Comparison of ENCODE assay signal across 10 cellular contexts in the genomic region with DNA sequence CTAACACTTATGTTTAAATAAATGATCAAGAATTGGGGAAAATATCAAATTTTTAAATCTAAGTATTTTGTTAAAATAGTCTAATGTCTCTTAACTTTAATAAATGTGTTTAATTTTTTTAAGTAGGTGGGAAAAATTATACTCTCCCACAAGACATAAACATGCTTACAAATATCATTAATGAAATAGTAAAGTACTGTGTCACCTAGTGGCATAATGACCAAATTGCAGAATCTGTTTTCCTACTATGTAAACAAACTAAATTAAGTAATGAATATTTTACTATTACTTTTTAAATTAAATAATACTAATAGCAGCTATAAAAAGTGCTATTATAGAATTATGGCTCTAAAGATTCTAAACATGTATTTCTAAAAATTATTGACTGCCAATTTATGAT. TPM values are rescaled to one million over a fixed set of nuclear protein-coding genes. Genes with fewer than 3 reads are reported as not detected.
DNase-seq lines count a peak whose midpoint lies in the region; ATAC-seq, FAIRE-seq and TF ChIP-seq lines count a peak whose summit lies in the region.
"Had no signal": no experiment of that assay in that cellular context is flagged by ENCODE, and none has a peak within 500 bp of the region (broad histone marks: within the 10 kb centered on the region; RNA-seq: fewer than 3 reads in every experiment).

No MANE protein-coding gene starts in this region.

- ATAC-seq in HG03342 (IDR thresholded peaks at IDR 0.05; ENCODE audit: unreplicated experiment) (peak; percentile 59), K562 (0 out of 3 replicates have a peak, but pooled peaks have one; percentile 53)

- peak in 1 of 2 experiments; percentile 58; a peak in 2 of 4 replicates for TF ChIP-seq RAD21 in K562 (CRISPR knock-in tag; conservative IDR thresholded peaks at IDR 0.05 in 1 of 2, IDR thresholded peaks at IDR 0.05 in 1 of 2)

- TF ChIP-seq CTCF in K562 (IDR thresholded peaks at IDR 0.05 in 2 of 3, conservative IDR thresholded peaks at IDR 0.05 in 1 of 3; ENCODE audit: insufficient read depth in 2 of 3, low read depth in 1 of 3, low read length in 3 of 3) (peak in 2 of 3 experiments; percentile 5 to 61; a peak in 2 of 6 replicates), nephron progenitor cell (IDR thresholded peaks at IDR 0.05) (peak; percentile 49)

- H3K27ac Mint-ChIP-seq in nephron progenitor cell: no peak overlapping the region

- no peak overlapping the region for H3K4me2 ChIP-seq in K562 (ENCODE audit: insufficient read depth, low read length)

- H3K36me3 ChIP-seq in K562 (ENCODE audit: control insufficient read depth, insufficient read depth, low read length): peaks cover 13% of the 10 kb centered on the region; the same call in 2 of the 3 replicates

- H3K4me3 Mint-ChIP-seq in nephron progenitor cell: no peak overlapping the region
- H3K4me3 Mint-ChIP-seq: central memory CD8-positive, alpha-beta T cell had no signal

- H4K20me1 ChIP-seq in K562 (replicated peaks; ENCODE audit: control insufficient read depth, insufficient read depth, low read length): no peaks in the 10 kb centered on the region

- in situ Hi-C loops in K562 (cut with MboI): no loop called here
- in situ Hi-C loops in KBM-7 (cut with MboI; ENCODE audit: low pct_unique_long_range_greater_than_20kb, low sequenced_read_pairs): no loop called here

- CTCF ChIA-PET in K562 (lab: Yijun Ruan, JAX; ENCODE audit: low intra/inter-chr PET ratio): no interaction called here

- no peaks in the 10 kb centered on the region for H3K4me1 Mint-ChIP-seq in nephron progenitor cell

- TF ChIP-seq EP300 in K562 (IDR thresholded peaks at IDR 0.05; ENCODE audit: low read length): no peak

- H3K9me3 ChIP-seq in K562 (replicated peaks; ENCODE audit: control insufficient read depth, insufficient read depth, low read depth, low read length): 0 out of 2 replicates have a peak, but pooled peaks cover under 1% of the 10 kb centered on the region

- no peaks in the 10 kb centered on the region for H3K9me1 ChIP-seq in K562 (ENCODE audit: control insufficient read depth, insufficient read depth, low read length)

- no peak overlapping the region for H3K4me3 ChIP-seq in K562

- intact Hi-C loops in K562 (cut with micrococcal nuclease): no loop called here

- no peaks in the 10 kb centered on the region for H3K27me3 ChIP-seq in K562 (ENCODE audit: control insufficient read depth in 2 of 2, insufficient read depth in 2 of 2, low read length in 2 of 2)

- H2AFZ ChIP-seq in K562 (ENCODE audit: low read depth, low read length): no peak overlapping the region

- peak; percentile 11 for DNase-seq in EH (ENCODE audit: low read depth)
- peak in 1 of 4 experiments; percentile 3 for DNase-seq in K562 (ENCODE audit: extremely low read depth in 1 of 4, low spot score in 3 of 4)
- no peak for DNase-seq in nephron progenitor cell
- no peak for DNase-seq in NCI-H187 (lab: John Stamatoyannopoulos, UW)
- DNase-seq in NCI-H146 treated with DMSO at 0.1 percent for 48 hours (lab: John Stamatoyannopoulos, UW; ENCODE audit: unreplicated experiment): no peak
- no peak for DNase-seq in Ammon's horn (ENCODE audit: low spot score)
- DNase-seq in KBM-7: no peak
- DNase-seq: occipital lobe had no signal

- POLR2A ChIA-PET in K562 (lab: Yijun Ruan, JAX): no interaction called here

- H3K9me3 Mint-ChIP-seq in nephron progenitor cell: peaks cover 34% of the 10 kb centered on the region
- H3K9me3 Mint-ChIP-seq: central memory CD8-positive, alpha-beta T cell had no signal

- peaks cover 90% of the 10 kb centered on the region for H3K36me3 Mint-ChIP-seq in nephron progenitor cell (ENCODE audit: low read depth)

- no peak for FAIRE-seq in K562 (lab: Jason Lieb, UNC)

- H3K27me3 Mint-ChIP-seq in nephron progenitor cell (ENCODE audit: low read depth, poor library complexity): peaks cover 2% of the 10 kb centered on the region
- H3K27me3 Mint-ChIP-seq: central memory CD8-positive, alpha-beta T cell had no signal

- H3K4me1 ChIP-seq in K562 (replicated peaks in 1 of 2; ENCODE audit: control insufficient read depth in 2 of 2, insufficient read depth in 2 of 2, low read length in 2 of 2): no peaks in the 10 kb centered on the region

- H3K79me2 ChIP-seq in K562 (ENCODE audit: control insufficient read depth, insufficient read depth, low read length): no peaks in the 10 kb centered on the region

- H3K27ac ChIP-seq in K562 (ENCODE audit: extremely low read depth, low read depth, low read length): no peak overlapping the region

- no peak for TF ChIP-seq POLR2A in K562 (conservative IDR thresholded peaks at IDR 0.05)

- no TSS peak for BruUV-seq in K562 (replicated peaks; lab: Mats Ljungman, UMichigan)

- no peak overlapping the region for H3K9ac ChIP-seq in K562 (ENCODE audit: insufficient read depth in 1 of 2, low read depth in 2 of 2, low read length in 2 of 2)

TF ChIP-seq in K562, 482 proteins besides CTCF, POLR2A, EP300 and RAD21:
- no peak for TF ChIP-seq HIVEP1 (CRISPR knock-in tag; IDR thresholded peaks at IDR 0.05)
- TF ChIP-seq FOXK2 (conservative IDR thresholded peaks at IDR 0.05 in 1 of 2, IDR thresholded peaks at IDR 0.05 in 1 of 2; ENCODE audit: low read depth in 2 of 2): 0 out of 4 replicates have a peak, but pooled peaks of 1 of the 2 experiments have one; percentile 25
- TF ChIP-seq KLF16 (IDR thresholded peaks at IDR 0.05): 0 out of 2 replicates have a peak, but pooled peaks have one; percentile 18

RNA-seq across cellular contexts. Expression of a gene that starts 52.0 kb away (rescaled TPM):
- 1.1 and 3.1 TPM in 2 replicates for total RNA-seq in K562 (2011; cell fraction: chromatin; rRNA removed; ENCODE audit: low replicate concordance)
- total RNA-seq in K562 (2011; cell fraction: nucleolus; rRNA removed): 1.3 TPM in 2 replicates
- 1.7 and 2.3 TPM in 2 replicates for total RNA-seq in K562 (2011; cell fraction: nucleoplasm; rRNA removed)
- total RNA-seq in K562 (2014; rRNA removed): 9.8 and 12.7 TPM in 2 replicates
- 21.9 and 22.6 TPM in 2 replicates for total RNA-seq in K562 (2014; rRNA removed; fragmentation: Illumina TruSeq; extraction: Trizol)
- 17.8 and 18.2 TPM in 2 replicates for total RNA-seq in K562 (2015; rRNA removed; fragmentation: Illumina TruSeq; extraction: Trizol)
- total RNA-seq in K562 (2021): 12.2 and 14.7 TPM in 2 replicates
- 7.4 and 15.7 TPM in 2 replicates for polyA plus RNA-seq in K562 (2011; rRNA removed)
- 3.3 and 3.6 TPM in 2 replicates for polyA plus RNA-seq in K562 (2011; cell fraction: cytosol; rRNA removed)
- 1.7 and 2.0 TPM in 2 replicates for polyA plus RNA-seq in K562 (2011; cell fraction: nucleus; rRNA removed)
- 6.6 and 11.2 TPM in 2 replicates for polyA plus RNA-seq in K562 (2012)
- 12.7 and 19.4 TPM in 2 replicates for polyA plus RNA-seq in K562 (2014; fragmentation: Illumina TruSeq; extraction: Trizol)
- 10 to 100 TPM; 32.6 to 35.6 TPM for polyA plus RNA-seq in K562 (2014; fragmentation: Nextera tagmentation; extraction: Ambion mirVana)
- polyA plus RNA-seq in K562 (2014; rRNA removed): 11.5 and 13.5 TPM in 2 replicates
- polyA minus RNA-seq in K562 (2011; rRNA and poly(A)+ RNA removed): 2.5 and 2.9 TPM in 2 replicates
- polyA minus RNA-seq in K562 (2011; cell fraction: cytosol; rRNA and poly(A)+ RNA removed): 1.2 and 2.7 TPM in 2 replicates
- 1.6 and 1.7 TPM in 2 replicates for polyA minus RNA-seq in K562 (2011; cell fraction: nucleus; rRNA and poly(A)+ RNA removed)
